In the genomic region with DNA sequence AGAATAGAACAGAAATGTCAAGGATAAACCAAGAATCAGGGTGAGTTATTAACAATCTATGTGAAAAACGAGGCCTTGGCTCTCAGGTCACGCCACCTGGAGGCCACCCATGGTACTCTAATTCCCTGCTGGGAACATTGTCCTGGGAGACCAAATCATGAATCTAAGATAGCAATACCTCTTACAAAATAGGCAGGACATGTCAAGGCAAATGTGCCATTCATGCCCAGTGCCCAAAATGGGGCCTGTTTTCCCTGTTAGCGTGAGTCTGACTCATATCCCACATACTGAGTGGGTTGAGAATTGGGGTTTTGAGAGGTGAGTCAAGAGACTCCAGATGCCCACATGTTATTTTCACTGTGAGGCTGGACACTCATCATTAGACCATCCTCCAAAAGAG, we compare ENCODE assay signal across 8 cellular contexts.
DNase-seq lines count a peak whose midpoint lies in the region; ATAC-seq and TF ChIP-seq lines count a peak whose summit lies in the region.

No MANE protein-coding gene starts in this region.

- H3K4me1 Mint-ChIP-seq in WTC11, result no peaks in the 10 kb centered on the region

- POLR2A ChIA-PET in IMR-90 (lab: Charles Lee; ENCODE audit: unreplicated experiment) (no interaction called here), WTC11 (lab: Charles Lee) (no interaction called here)

- H3K18ac ChIP-seq in IMR-90 (ENCODE audit: low read depth, low read length), result peak overlapping the region; percentile 55; the same call in 1 of the 2 replicates

- peak overlapping the region; percentile 14 to 63; a peak in 3 of 4 replicates for H4K8ac ChIP-seq in IMR-90 (ENCODE audit: low read depth in 2 of 2, low read length in 2 of 2)

- H3K14ac ChIP-seq in IMR-90 (replicated peaks; ENCODE audit: low read depth, low read length), result peak overlapping the region; percentile 5; the same call in 1 of the 2 replicates

- H3K27ac Mint-ChIP-seq in WTC11, result no peak overlapping the region

- H2BK20ac ChIP-seq in IMR-90 (ENCODE audit: low read depth, low read length), result peak overlapping the region; percentile 30; the same call in 1 of the 2 replicates

- H4K5ac ChIP-seq in IMR-90 (ENCODE audit: low read depth, low read length), result peak overlapping the region; percentile 68; the same call in 1 of the 2 replicates

- H3K79me1 ChIP-seq in IMR-90 (ENCODE audit: low read depth in 1 of 2, low read length in 2 of 2), result no peaks in the 10 kb centered on the region

- no peak overlapping the region for H3K27ac ChIP-seq in IMR-90 (ENCODE audit: insufficient read depth, low read length)

- H3K9ac ChIP-seq in IMR-90 (ENCODE audit: low read depth, low read length), result no peak overlapping the region

- H2AFZ ChIP-seq in IMR-90 (replicated peaks; ENCODE audit: low read length, poor library complexity), result peak overlapping the region; percentile 59

- no peaks in the 10 kb centered on the region for H3K36me3 ChIP-seq in IMR-90 (ENCODE audit: control insufficient read depth, insufficient read depth, low read length)

- H2BK120ac ChIP-seq in IMR-90 (ENCODE audit: low read depth, low read length), result peak overlapping the region; percentile 50

- peak; percentile 46 for DNase-seq in DMS53 treated with DMSO at 0.1 percent for 48 hours (lab: John Stamatoyannopoulos, UW; ENCODE audit: unreplicated experiment)
- DNase-seq in IMR-90, result peak; percentile 94
- peak; percentile 64 for DNase-seq in WTC11 (ENCODE audit: low spot score)
- peak; percentile 57 for DNase-seq in hepatic stellate cell (ENCODE audit: low spot score)
- DNase-seq in stromal cell of bone marrow (ENCODE audit: low read depth), result peak; percentile 92
- DNase-seq in middle frontal gyrus (ENCODE audit: extremely low spot score, low spot score), result no peak
- no peak for DNase-seq in NCI-H2107 (lab: John Stamatoyannopoulos, UW)

- H3K36me3 Mint-ChIP-seq in WTC11, result peaks cover 5% of the 10 kb centered on the region; the same call in 1 of the 2 replicates

- CTCF ChIA-PET in IMR-90 (lab: Yijun Ruan, JAX), result interaction anchor here (0.5 to 1.1 kb wide), 8 partner anchors 12 to 712 kb away, joined by 3 to 6 read pairs (median 3); no protein-coding TSS in a partner anchor
- CTCF ChIA-PET in WTC11 (lab: Charles Lee), result no interaction called here

- dilution Hi-C loops in IMR-90 (cut with HindIII; ENCODE audit: low sequenced_read_pairs, unreplicated experiment), result no loop called here

- no peak overlapping the region for H3K4me3 Mint-ChIP-seq in WTC11

- H3K27me3 Mint-ChIP-seq in WTC11 (ENCODE audit: low read depth), result no peaks in the 10 kb centered on the region

- no peaks in the 10 kb centered on the region for H4K20me1 ChIP-seq in IMR-90 (ENCODE audit: insufficient read depth, low read length)

- H3K9me3 Mint-ChIP-seq in WTC11, result peaks cover 19% of the 10 kb centered on the region

- H3K4me3 ChIP-seq in IMR-90 (ENCODE audit: insufficient read depth, low read depth, low read length), result no peak overlapping the region

- peak; percentile 48 for TF ChIP-seq RAD21 in IMR-90 (IDR thresholded peaks at IDR 0.05; ENCODE audit: low read length)

- H3K4me2 ChIP-seq in IMR-90 (ENCODE audit: low read depth, low read length), result no peak overlapping the region; the same call in 1 of the 2 replicates

- H4K91ac ChIP-seq in IMR-90 (ENCODE audit: insufficient read depth, low read depth, low read length), result peak overlapping the region; percentile 39

- H3K27me3 ChIP-seq in IMR-90 (ENCODE audit: control insufficient read depth, insufficient read depth, low read length), result no peaks in the 10 kb centered on the region

- H3K56ac ChIP-seq in IMR-90 (ENCODE audit: extremely low read depth, insufficient read depth, low read length), result peak overlapping the region; percentile 46

- no peak for TF ChIP-seq POLR2A in IMR-90 (IDR thresholded peaks at IDR 0.05; ENCODE audit: low read depth, low read length)

- BruUV-seq in IMR-90 (replicated peaks; lab: Mats Ljungman, UMichigan), result no TSS peak

- H3K4ac ChIP-seq in IMR-90 (ENCODE audit: low read depth, low read length), result peak overlapping the region; percentile 55

- peak overlapping the region; percentile 81 for H2BK5ac ChIP-seq in IMR-90 (ENCODE audit: low read depth, low read length, poor library complexity, severe bottlenecking)

- H2AK5ac ChIP-seq in IMR-90 (ENCODE audit: low read depth, low read length), result peak overlapping the region; percentile 8

- TF ChIP-seq CTCF in IMR-90 (conservative IDR thresholded peaks at IDR 0.05; ENCODE audit: low read depth, low read length) (peak; percentile 49), WTC11 (IDR thresholded peaks at IDR 0.05) (peak; percentile 76; the same call in 1 of the 2 replicates)

- 0 out of 2 replicates have a peak, but pooled peaks cover 2% of the 10 kb centered on the region for H3K9me1 ChIP-seq in IMR-90 (ENCODE audit: insufficient read depth, low read length)

- peaks cover 7% of the 10 kb centered on the region for H3K9me3 ChIP-seq in IMR-90 (ENCODE audit: control insufficient read depth, insufficient read depth, low read length)

- H2AK9ac ChIP-seq in IMR-90 (replicated peaks; ENCODE audit: low read depth, low read length, poor library complexity), result peak overlapping the region; percentile 1

- peaks cover 2% of the 10 kb centered on the region for H3K4me1 ChIP-seq in IMR-90 (ENCODE audit: control insufficient read depth, insufficient read depth, low read length)

- peak; percentile 65 for ATAC-seq in GM18909 (IDR thresholded peaks at IDR 0.05; ENCODE audit: poor library complexity, unreplicated experiment)
- ATAC-seq in IMR-90 (ENCODE audit: low read depth), result peak; percentile 82
- peak; percentile 49 for ATAC-seq in WTC11

- intact Hi-C loops in IMR-90 (cut with micrococcal nuclease), result loop anchor here (5.0 kb wide), 1 partner anchor 1295 kb away; no protein-coding TSS in a partner anchor

- 70% methylated on average over 2 of the region's 3 CpGs; no CpG with 5 or more reads in 1 of the 2 experiments for WGBS in IMR-90 (ENCODE audit: extremely low coverage in 2 of 2, insufficient read length in 1 of 2), 2 experiments

- H3K23ac ChIP-seq in IMR-90 (ENCODE audit: low read depth, low read length), result 0 out of 2 replicates have a peak overlapping the region, but pooled peaks have one; percentile 3

- in situ Hi-C loops in IMR-90 (cut with MboI; ENCODE audit: low sequenced_read_pairs), result no loop called here

- peak overlapping the region; percentile 23; the same call in 1 of the 3 replicates for H2BK15ac ChIP-seq in IMR-90 (ENCODE audit: low read depth, low read length)

TF ChIP-seq in IMR-90, 13 proteins besides CTCF, POLR2A, EP300 and RAD21 (continues in another document):
- TF ChIP-seq SMC3 (IDR thresholded peaks at IDR 0.05; ENCODE audit: low read depth, low read length) (peak; percentile 34), MAZ (IDR thresholded peaks at IDR 0.05; ENCODE audit: borderline replicate concordance, low read depth, low read length) (0 out of 2 replicates have a peak, but pooled peaks have one; percentile 36), FOS (IDR thresholded peaks at IDR 0.05; ENCODE audit: low read depth, low read length) (peak; percentile 83), CEBPB (IDR thresholded peaks at IDR 0.05; ENCODE audit: low read depth, low read length) (peak; percentile 23; the same call in 1 of the 2 replicates), MAFK (IDR thresholded peaks at IDR 0.05; ENCODE audit: low read depth, low read length) (peak; percentile 4; the same call in 1 of the 2 replicates)
- TF ChIP-seq, protein P1, sequence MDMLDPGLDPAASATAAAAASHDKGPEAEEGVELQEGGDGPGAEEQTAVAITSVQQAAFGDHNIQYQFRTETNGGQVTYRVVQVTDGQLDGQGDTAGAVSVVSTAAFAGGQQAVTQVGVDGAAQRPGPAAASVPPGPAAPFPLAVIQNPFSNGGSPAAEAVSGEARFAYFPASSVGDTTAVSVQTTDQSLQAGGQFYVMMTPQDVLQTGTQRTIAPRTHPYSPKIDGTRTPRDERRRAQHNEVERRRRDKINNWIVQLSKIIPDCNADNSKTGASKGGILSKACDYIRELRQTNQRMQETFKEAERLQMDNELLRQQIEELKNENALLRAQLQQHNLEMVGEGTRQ (IDR thresholded peaks at IDR 0.05; ENCODE audit: low read depth, low read length), result no peak

TF ChIP-seq in WTC11, 78 proteins besides CTCF, POLR2A, EP300 and RAD21 (continues in another document):
- no peak for TF ChIP-seq NFE2L1 (CRISPR knock-in tag; IDR thresholded peaks at IDR 0.05)
- TF ChIP-seq ZNF263 (CRISPR knock-in tag; IDR thresholded peaks at IDR 0.05; ENCODE audit: low read depth), result no peak
- TF ChIP-seq ZNF416 (CRISPR knock-in tag; IDR thresholded peaks at IDR 0.05), result no peak
- TF ChIP-seq, protein P2, sequence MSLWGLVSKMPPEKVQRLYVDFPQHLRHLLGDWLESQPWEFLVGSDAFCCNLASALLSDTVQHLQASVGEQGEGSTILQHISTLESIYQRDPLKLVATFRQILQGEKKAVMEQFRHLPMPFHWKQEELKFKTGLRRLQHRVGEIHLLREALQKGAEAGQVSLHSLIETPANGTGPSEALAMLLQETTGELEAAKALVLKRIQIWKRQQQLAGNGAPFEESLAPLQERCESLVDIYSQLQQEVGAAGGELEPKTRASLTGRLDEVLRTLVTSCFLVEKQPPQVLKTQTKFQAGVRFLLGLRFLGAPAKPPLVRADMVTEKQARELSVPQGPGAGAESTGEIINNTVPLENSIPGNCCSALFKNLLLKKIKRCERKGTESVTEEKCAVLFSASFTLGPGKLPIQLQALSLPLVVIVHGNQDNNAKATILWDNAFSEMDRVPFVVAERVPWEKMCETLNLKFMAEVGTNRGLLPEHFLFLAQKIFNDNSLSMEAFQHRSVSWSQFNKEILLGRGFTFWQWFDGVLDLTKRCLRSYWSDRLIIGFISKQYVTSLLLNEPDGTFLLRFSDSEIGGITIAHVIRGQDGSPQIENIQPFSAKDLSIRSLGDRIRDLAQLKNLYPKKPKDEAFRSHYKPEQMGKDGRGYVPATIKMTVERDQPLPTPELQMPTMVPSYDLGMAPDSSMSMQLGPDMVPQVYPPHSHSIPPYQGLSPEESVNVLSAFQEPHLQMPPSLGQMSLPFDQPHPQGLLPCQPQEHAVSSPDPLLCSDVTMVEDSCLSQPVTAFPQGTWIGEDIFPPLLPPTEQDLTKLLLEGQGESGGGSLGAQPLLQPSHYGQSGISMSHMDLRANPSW (CRISPR knock-in tag; conservative IDR thresholded peaks at IDR 0.05; ENCODE audit: low read depth), result no peak
- TF ChIP-seq SMAD4 (CRISPR knock-in tag; IDR thresholded peaks at IDR 0.05), result no peak
- no peak for TF ChIP-seq NR3C1 (CRISPR knock-in tag; conservative IDR thresholded peaks at IDR 0.05; ENCODE audit: low read depth)
- TF ChIP-seq, protein P3, sequence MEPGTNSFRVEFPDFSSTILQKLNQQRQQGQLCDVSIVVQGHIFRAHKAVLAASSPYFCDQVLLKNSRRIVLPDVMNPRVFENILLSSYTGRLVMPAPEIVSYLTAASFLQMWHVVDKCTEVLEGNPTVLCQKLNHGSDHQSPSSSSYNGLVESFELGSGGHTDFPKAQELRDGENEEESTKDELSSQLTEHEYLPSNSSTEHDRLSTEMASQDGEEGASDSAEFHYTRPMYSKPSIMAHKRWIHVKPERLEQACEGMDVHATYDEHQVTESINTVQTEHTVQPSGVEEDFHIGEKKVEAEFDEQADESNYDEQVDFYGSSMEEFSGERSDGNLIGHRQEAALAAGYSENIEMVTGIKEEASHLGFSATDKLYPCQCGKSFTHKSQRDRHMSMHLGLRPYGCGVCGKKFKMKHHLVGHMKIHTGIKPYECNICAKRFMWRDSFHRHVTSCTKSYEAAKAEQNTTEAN (CRISPR knock-in tag; IDR thresholded peaks at IDR 0.05), result no peak
- no peak for TF ChIP-seq JAZF1 (CRISPR knock-in tag; IDR thresholded peaks at IDR 0.05)

Comparison
In these comparisons a context has a peak if more than half of its experiments do, and no peak if none do; other contexts are left out.
1. DNase-seq: peak in DMS53 treated with DMSO at 0.1 percent for 48 hours (single experiment), IMR-90 (single experiment), WTC11 (single experiment), hepatic stellate cell (single experiment) and stromal cell of bone marrow (single experiment); none in middle frontal gyrus (single experiment) and NCI-H2107 (single experiment).
2. Peak in every context shown above with its lines, with median percentiles within 50 percentile points of each other: ATAC-seq.